In genomic region chrX:49073641-49074575, GRCh38 we compare ENCODE assay signal across 8 cellular contexts. TPM values are rescaled to one million over a fixed set of nuclear protein-coding genes. Genes with fewer than 3 reads are reported as not detected.
DNase-seq lines count a peak whose midpoint lies in the region; ATAC-seq and TF ChIP-seq lines count a peak whose summit lies in the region.

TSS of gene PRAF2 (minus strand) at chrX:49074002. CDS start at chrX:49073987, 15 bp downstream.

- H3K9me3 Mint-ChIP-seq in activated T-cell treated with anti-CD3 and anti-CD28 coated beads, Interleukin-2, amount 50 U/mL, for 4 hours = no peaks in the 10 kb centered on the region

- peaks cover 16% of the 10 kb centered on the region; the same call in 1 of the 2 replicates for H3K36me3 ChIP-seq in BLaER1
- peaks cover 8% of the 10 kb centered on the region; the same call in 1 of the 2 replicates for H3K36me3 ChIP-seq in OCI-LY1 (ENCODE audit: insufficient read depth, low read length)

- no peaks in the 10 kb centered on the region for H3K36me3 Mint-ChIP-seq in activated T-cell treated with anti-CD3 and anti-CD28 coated beads, Interleukin-2, amount 50 U/mL, for 4 hours (ENCODE audit: insufficient read depth)

- peak within 1 kb of the TSS; percentile 82 for H3K4me2 ChIP-seq in BLaER1
- H3K4me2 ChIP-seq in OCI-LY1 (ENCODE audit: low read length) = peak within 1 kb of the TSS; percentile 86

- H3K4me1 ChIP-seq in BLaER1 (peaks cover 20% of the 10 kb centered on the region), OCI-LY1 (ENCODE audit: insufficient read depth, low read length, severe bottlenecking) (peaks cover 19% of the 10 kb centered on the region)

- TF ChIP-seq CTCF in OCI-LY1 (IDR thresholded peaks at IDR 0.05; ENCODE audit: low read length) (no peak), epithelial cell of proximal tubule (conservative IDR thresholded peaks at IDR 0.05; ENCODE audit: low read depth, low read length) (no peak)

- peak within 1 kb of the TSS; percentile 75 for H3K4me3 ChIP-seq in BLaER1
- H3K4me3 ChIP-seq in OCI-LY1 (ENCODE audit: low read depth, low read length, poor library complexity, severe bottlenecking) = peak within 1 kb of the TSS; percentile 97
- peak within 1 kb of the TSS; percentile 71 for H3K4me3 ChIP-seq in epithelial cell of proximal tubule (ENCODE audit: low read depth, low read length)

- H3K27me3 ChIP-seq in BLaER1 (peaks cover 16% of the 10 kb centered on the region; the same call in 1 of the 2 replicates), OCI-LY1 (ENCODE audit: insufficient read depth, low read length) (no peaks in the 10 kb centered on the region)

- peaks cover 22% of the 10 kb centered on the region for H3K4me1 Mint-ChIP-seq in activated T-cell treated with anti-CD3 and anti-CD28 coated beads, Interleukin-2, amount 50 U/mL, for 4 hours (ENCODE audit: low read depth)

- no peaks in the 10 kb centered on the region for H3K9me2 ChIP-seq in OCI-LY1 (ENCODE audit: low read depth, low read length)

- ATAC-seq in GM19395 (IDR thresholded peaks at IDR 0.05; ENCODE audit: unreplicated experiment) = peak; percentile 86
- ATAC-seq in activated T-cell treated with anti-CD3 and anti-CD28 coated beads, Interleukin-2, amount 50 U/mL, for 4 hours = peak; percentile 98

- no peaks in the 10 kb centered on the region for H3K27me3 Mint-ChIP-seq in activated T-cell treated with anti-CD3 and anti-CD28 coated beads, Interleukin-2, amount 50 U/mL, for 4 hours (ENCODE audit: low read depth)

- H3K4me3 Mint-ChIP-seq in activated T-cell treated with anti-CD3 and anti-CD28 coated beads, Interleukin-2, amount 50 U/mL, for 4 hours = peak within 1 kb of the TSS; percentile 83

- H4K20me1 ChIP-seq in BLaER1 (peaks cover 10% of the 10 kb centered on the region), OCI-LY1 (ENCODE audit: insufficient read depth, low read length) (no peaks in the 10 kb centered on the region)

- peak within 1 kb of the TSS; percentile 51; the same call in 1 of the 2 replicates for H3K27ac ChIP-seq in BLaER1
- H3K27ac ChIP-seq in OCI-LY1 (ENCODE audit: low read depth, low read length, poor library complexity, severe bottlenecking) = peak within 1 kb of the TSS; percentile 55

- no peaks in the 10 kb centered on the region; the same call in 1 of the 2 replicates for H3K79me2 ChIP-seq in OCI-LY1 (ENCODE audit: insufficient read depth, low read length)

- H3K9ac ChIP-seq in BLaER1 (peak within 1 kb of the TSS; percentile 64), OCI-LY1 (ENCODE audit: low read length) (peak within 1 kb of the TSS; percentile 92)

- H3K9me3 ChIP-seq in BLaER1 (no peaks in the 10 kb centered on the region; the same call in none of the 2 replicates), OCI-LY1 (ENCODE audit: low read length) (no peaks in the 10 kb centered on the region)

- H2AFZ ChIP-seq in OCI-LY1 (ENCODE audit: low read length) = no peak within 1 kb of the TSS

- no peaks in the 10 kb centered on the region for H3F3A ChIP-seq in OCI-LY1 (ENCODE audit: insufficient read depth, low read length)

- DNase-seq in HS-5 (ENCODE audit: low read depth) = peak; percentile 74
- peak; percentile 84 for DNase-seq in activated T-cell treated with anti-CD3 and anti-CD28 coated beads, Interleukin-2, amount 50 U/mL, for 4 hours
- peak; percentile 12 for DNase-seq in epithelial cell of proximal tubule (ENCODE audit: low read depth)
- DNase-seq in mucosa of gallbladder (ENCODE audit: low spot score) = peak; percentile 94
- DNase-seq in stimulated activated CD8-positive, alpha-beta memory T cell treated with anti-CD3 and anti-CD28 coated beads, Interleukin-4, amount 100 ng/mL, for 24 hours (ENCODE audit: low read depth) = peak; percentile 81

RNA-seq across cellular contexts. Expression of gene PRAF2, which starts in this region (rescaled TPM):
- 10 to 100 TPM; 10.5 to 12.7 (median 11.4) TPM for total RNA-seq in activated T-cell treated with anti-CD3 and anti-CD28 coated beads, Interleukin-2, amount 50 U/mL, for 4 hours
- total RNA-seq in epithelial cell of proximal tubule = 13.5 and 16.7 TPM in 2 replicates
- total RNA-seq in mucosa of gallbladder = 41.8 TPM

Comparison
In these comparisons a context has a peak if more than half of its experiments do, and no peak if none do; other contexts are left out.
1. Peak in every context shown above with its lines: DNase-seq, ATAC-seq, H3K4me3 ChIP-seq and H3K27ac ChIP-seq.
2. DNase-seq: peak in every context shown above with its lines; median percentile 94 in mucosa of gallbladder; 84 in activated T-cell treated with anti-CD3 and anti-CD28 coated beads, Interleukin-2, amount 50 U/mL, for 4 hours; 81 in stimulated activated CD8-positive, alpha-beta memory T cell treated with anti-CD3 and anti-CD28 coated beads, Interleukin-4, amount 100 ng/mL, for 24 hours; 74 in HS-5; 12 in epithelial cell of proximal tubule.